ENCODE assay signal across 1 cellular context in genomic region chr19:8389891-8390616, GRCh38.
TF ChIP-seq lines count a peak whose summit lies in the region.

TSS of gene RAB11B (plus strand) at chr19:8390360. CDS start at chr19:8390417, 57 bp downstream.

TF ChIP-seq in GM12878, 131 proteins besides CTCF, POLR2A, EP300 and RAD21 (continued from another document):
- TF ChIP-seq BCLAF1 (IDR thresholded peaks at IDR 0.05), result peak; percentile 73; the same call in 1 of the 2 replicates
TF ChIP-seq in GM12878: peak in this region for 64.
